Comparison of ENCODE assay signal across 1 cellular context in genomic region chr1:44820328-44820944, GRCh38.
TF ChIP-seq lines count a peak whose summit lies in the region.

No MANE protein-coding gene starts in this region.

TF ChIP-seq in HEK293, 187 proteins besides CTCF, POLR2A, EP300 and RAD21 (continued from another document):
- TF ChIP-seq ZNF24 (tag by site-specific recombination; IDR thresholded peaks at IDR 0.05) (no peak), ZNF2 (tag by site-specific recombination; IDR thresholded peaks at IDR 0.05) (peak; percentile 4; the same call in 1 of the 2 replicates), ZBTB20 (tag by site-specific recombination; IDR thresholded peaks at IDR 0.05) (0 out of 2 replicates have a peak, but pooled peaks have one; percentile 5), ZNF677 (tag by site-specific recombination; IDR thresholded peaks at IDR 0.05) (no peak), ZNF830 (tag by site-specific recombination; IDR thresholded peaks at IDR 0.05; ENCODE audit: low read depth) (no peak), ZNF416 (tag by site-specific recombination; IDR thresholded peaks at IDR 0.05) (no peak), ZBTB8A (tag by site-specific recombination; IDR thresholded peaks at IDR 0.05) (no peak), ZNF747 (tag by site-specific recombination; IDR thresholded peaks at IDR 0.05) (no peak), ZNF513 (tag by site-specific recombination; IDR thresholded peaks at IDR 0.05) (0 out of 2 replicates have a peak, but pooled peaks have one; percentile 22), ZNF266 (tag by site-specific recombination; IDR thresholded peaks at IDR 0.05; ENCODE audit: low read depth) (no peak), GLIS2 (tag by site-specific recombination; IDR thresholded peaks at IDR 0.05) (peak; percentile 91), ZNF48 (tag by site-specific recombination; IDR thresholded peaks at IDR 0.05) (no peak), ZNF549 (tag by site-specific recombination; IDR thresholded peaks at IDR 0.05) (no peak), MYNN (tag by site-specific recombination; IDR thresholded peaks at IDR 0.05; ENCODE audit: borderline replicate concordance) (no peak), ZNF433 (tag by site-specific recombination; IDR thresholded peaks at IDR 0.05; ENCODE audit: low read depth) (no peak), ZNF701 (tag by site-specific recombination; IDR thresholded peaks at IDR 0.05) (no peak), ZFHX2 (tag by site-specific recombination; conservative IDR thresholded peaks at IDR 0.05) (peak; percentile 52), ZNF404 (tag by site-specific recombination; IDR thresholded peaks at IDR 0.05) (no peak), ZBTB6 (tag by site-specific recombination; IDR thresholded peaks at IDR 0.05) (no peak), ZNF510 (tag by site-specific recombination; IDR thresholded peaks at IDR 0.05; ENCODE audit: insufficient replicate concordance) (no peak), HOXD13 (CRISPR knock-in tag; IDR thresholded peaks at IDR 0.05; ENCODE audit: borderline replicate concordance) (no peak), ZNF776 (tag by site-specific recombination; IDR thresholded peaks at IDR 0.05; ENCODE audit: borderline replicate concordance) (no peak), ZNF555 (tag by site-specific recombination; conservative IDR thresholded peaks at IDR 0.05) (no peak), ZNF548 (tag by site-specific recombination; IDR thresholded peaks at IDR 0.05) (no peak), ZNF155 (tag by site-specific recombination; IDR thresholded peaks at IDR 0.05) (no peak), REPIN1 (tag by site-specific recombination; IDR thresholded peaks at IDR 0.05; ENCODE audit: low read depth) (no peak), GLIS1 (tag by site-specific recombination; IDR thresholded peaks at IDR 0.05) (peak; percentile 56), ZNF529 (tag by site-specific recombination; IDR thresholded peaks at IDR 0.05; ENCODE audit: insufficient replicate concordance) (no peak), ZNF777 (tag by site-specific recombination; IDR thresholded peaks at IDR 0.05; ENCODE audit: borderline replicate concordance) (0 out of 2 replicates have a peak, but pooled peaks have one; percentile 44), ZNF791 (tag by site-specific recombination; IDR thresholded peaks at IDR 0.05) (no peak), ZNF664 (tag by site-specific recombination; IDR thresholded peaks at IDR 0.05) (no peak), ZIC2 (tag by site-specific recombination; IDR thresholded peaks at IDR 0.05) (no peak; the same call in 1 of the 2 replicates), ZNF37A (tag by site-specific recombination; IDR thresholded peaks at IDR 0.05) (no peak), ZNF398 (tag by site-specific recombination; IDR thresholded peaks at IDR 0.05) (peak; percentile 12; the same call in 1 of the 2 replicates), ZBTB48 (tag by site-specific recombination; IDR thresholded peaks at IDR 0.05) (no peak; the same call in 1 of the 2 replicates)
- TF ChIP-seq, protein P1, sequence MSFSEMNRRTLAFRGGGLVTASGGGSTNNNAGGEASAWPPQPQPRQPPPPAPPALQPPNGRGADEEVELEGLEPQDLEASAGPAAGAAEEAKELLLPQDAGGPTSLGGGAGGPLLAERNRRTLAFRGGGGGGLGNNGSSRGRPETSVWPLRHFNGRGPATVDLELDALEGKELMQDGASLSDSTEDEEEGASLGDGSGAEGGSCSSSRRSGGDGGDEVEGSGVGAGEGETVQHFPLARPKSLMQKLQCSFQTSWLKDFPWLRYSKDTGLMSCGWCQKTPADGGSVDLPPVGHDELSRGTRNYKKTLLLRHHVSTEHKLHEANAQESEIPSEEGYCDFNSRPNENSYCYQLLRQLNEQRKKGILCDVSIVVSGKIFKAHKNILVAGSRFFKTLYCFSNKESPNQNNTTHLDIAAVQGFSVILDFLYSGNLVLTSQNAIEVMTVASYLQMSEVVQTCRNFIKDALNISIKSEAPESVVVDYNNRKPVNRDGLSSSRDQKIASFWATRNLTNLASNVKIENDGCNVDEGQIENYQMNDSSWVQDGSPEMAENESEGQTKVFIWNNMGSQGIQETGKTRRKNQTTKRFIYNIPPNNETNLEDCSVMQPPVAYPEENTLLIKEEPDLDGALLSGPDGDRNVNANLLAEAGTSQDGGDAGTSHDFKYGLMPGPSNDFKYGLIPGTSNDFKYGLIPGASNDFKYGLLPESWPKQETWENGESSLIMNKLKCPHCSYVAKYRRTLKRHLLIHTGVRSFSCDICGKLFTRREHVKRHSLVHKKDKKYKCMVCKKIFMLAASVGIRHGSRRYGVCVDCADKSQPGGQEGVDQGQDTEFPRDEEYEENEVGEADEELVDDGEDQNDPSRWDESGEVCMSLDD (tag by site-specific recombination; IDR thresholded peaks at IDR 0.05), result peak; percentile 52; the same call in 1 of the 2 replicates
- TF ChIP-seq, protein P2, sequence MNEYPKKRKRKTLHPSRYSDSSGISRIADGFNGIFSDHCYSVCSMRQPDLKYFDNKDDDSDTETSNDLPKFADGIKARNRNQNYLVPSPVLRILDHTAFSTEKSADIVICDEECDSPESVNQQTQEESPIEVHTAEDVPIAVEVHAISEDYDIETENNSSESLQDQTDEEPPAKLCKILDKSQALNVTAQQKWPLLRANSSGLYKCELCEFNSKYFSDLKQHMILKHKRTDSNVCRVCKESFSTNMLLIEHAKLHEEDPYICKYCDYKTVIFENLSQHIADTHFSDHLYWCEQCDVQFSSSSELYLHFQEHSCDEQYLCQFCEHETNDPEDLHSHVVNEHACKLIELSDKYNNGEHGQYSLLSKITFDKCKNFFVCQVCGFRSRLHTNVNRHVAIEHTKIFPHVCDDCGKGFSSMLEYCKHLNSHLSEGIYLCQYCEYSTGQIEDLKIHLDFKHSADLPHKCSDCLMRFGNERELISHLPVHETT (tag by site-specific recombination; IDR thresholded peaks at IDR 0.05), result no peak
- TF ChIP-seq, protein P3, sequence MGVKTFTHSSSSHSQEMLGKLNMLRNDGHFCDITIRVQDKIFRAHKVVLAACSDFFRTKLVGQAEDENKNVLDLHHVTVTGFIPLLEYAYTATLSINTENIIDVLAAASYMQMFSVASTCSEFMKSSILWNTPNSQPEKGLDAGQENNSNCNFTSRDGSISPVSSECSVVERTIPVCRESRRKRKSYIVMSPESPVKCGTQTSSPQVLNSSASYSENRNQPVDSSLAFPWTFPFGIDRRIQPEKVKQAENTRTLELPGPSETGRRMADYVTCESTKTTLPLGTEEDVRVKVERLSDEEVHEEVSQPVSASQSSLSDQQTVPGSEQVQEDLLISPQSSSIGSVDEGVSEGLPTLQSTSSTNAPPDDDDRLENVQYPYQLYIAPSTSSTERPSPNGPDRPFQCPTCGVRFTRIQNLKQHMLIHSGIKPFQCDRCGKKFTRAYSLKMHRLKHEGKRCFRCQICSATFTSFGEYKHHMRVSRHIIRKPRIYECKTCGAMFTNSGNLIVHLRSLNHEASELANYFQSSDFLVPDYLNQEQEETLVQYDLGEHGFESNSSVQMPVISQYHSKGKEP (tag by site-specific recombination; IDR thresholded peaks at IDR 0.05), result no peak
- TF ChIP-seq, protein P4, sequence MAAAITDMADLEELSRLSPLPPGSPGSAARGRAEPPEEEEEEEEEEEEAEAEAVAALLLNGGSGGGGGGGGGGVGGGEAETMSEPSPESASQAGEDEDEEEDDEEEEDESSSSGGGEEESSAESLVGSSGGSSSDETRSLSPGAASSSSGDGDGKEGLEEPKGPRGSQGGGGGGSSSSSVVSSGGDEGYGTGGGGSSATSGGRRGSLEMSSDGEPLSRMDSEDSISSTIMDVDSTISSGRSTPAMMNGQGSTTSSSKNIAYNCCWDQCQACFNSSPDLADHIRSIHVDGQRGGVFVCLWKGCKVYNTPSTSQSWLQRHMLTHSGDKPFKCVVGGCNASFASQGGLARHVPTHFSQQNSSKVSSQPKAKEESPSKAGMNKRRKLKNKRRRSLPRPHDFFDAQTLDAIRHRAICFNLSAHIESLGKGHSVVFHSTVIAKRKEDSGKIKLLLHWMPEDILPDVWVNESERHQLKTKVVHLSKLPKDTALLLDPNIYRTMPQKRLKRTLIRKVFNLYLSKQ (tag by site-specific recombination; IDR thresholded peaks at IDR 0.05; ENCODE audit: borderline replicate concordance), result no peak
